Comparison of ENCODE assay signal across 8 cellular contexts in the genomic region with DNA sequence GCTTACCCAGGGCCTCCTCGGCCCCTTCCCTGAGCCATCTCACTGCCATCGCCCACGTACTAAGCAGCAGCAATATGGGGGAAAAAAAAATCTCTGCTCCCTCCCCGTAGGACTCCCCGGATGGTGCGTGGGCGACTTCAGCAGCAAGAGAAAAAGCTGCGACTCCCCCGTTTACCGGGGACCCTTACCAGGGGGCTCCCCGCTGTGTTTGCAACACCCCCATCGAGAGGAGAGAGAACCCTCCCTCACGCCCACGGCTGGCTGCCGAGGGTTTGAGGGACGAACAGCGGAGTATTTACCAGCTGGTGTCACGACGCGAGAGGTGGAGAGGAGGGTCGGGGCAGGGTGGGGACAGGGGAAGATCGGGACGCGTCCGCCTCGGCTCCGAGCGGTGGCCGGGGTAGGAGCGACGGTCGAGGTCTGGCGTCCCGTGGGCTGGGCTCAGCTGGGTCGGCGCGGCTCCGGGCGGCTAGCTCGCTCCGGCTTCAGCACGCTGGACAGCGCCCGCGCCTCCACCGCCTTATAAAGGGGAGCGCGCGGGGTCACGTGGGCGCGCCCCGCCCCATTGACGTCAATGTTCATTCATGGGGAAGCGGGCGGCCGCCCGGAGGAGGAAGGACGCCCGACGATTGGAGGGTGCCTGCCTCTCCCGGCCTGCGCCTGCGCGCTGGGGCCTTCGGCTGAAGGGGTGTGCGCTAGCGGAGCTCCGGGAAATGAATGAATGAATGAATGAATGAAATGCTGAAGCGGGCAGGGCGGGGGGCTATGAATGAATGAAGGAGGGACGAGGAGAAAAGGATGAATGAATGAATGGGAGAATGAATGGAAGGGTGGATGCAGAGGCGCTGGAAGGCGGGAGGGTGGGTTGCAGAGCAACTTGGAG. TPM values are rescaled to one million over a fixed set of nuclear protein-coding genes. Genes with fewer than 3 reads are reported as not detected.
DNase-seq lines count a peak whose midpoint lies in the region; ATAC-seq and TF ChIP-seq lines count a peak whose summit lies in the region.

A gene (minus strand): TSS at position 495 of the 883 bp plus-strand sequence. CDS start 726 bp downstream, outside the sequence.

- peaks cover 20 to 48% (median 35%) of the 10 kb centered on the region in 4 donors for H3K4me1 Mint-ChIP-seq in CD4-positive, alpha-beta memory T cell
- H3K4me1 Mint-ChIP-seq in IgD-negative memory B cell: peaks cover 9 to 21% (median 16%) of the 10 kb centered on the region in 3 donors

- peak within 1 kb of the TSS in 1 of 2 donors; percentile 23 for H3K4me3 ChIP-seq in CD4-positive, alpha-beta memory T cell (ENCODE audit: low read length in 2 of 2)
- H3K4me3 ChIP-seq in mucosa of descending colon: no peak within 1 kb of the TSS

- no peak within 1 kb of the TSS for H3K27ac ChIP-seq in CD4-positive, alpha-beta memory T cell (ENCODE audit: low read depth, low read length)

- CTCF ChIA-PET in CD4-positive, alpha-beta memory T cell (lab: Charles Lee; ENCODE audit: partially characterized antibody): interaction anchor here (0.7 to 3.2 kb wide), 4 partner anchors 9 to 29 kb away, joined by 3 to 25 read pairs (median 4); no protein-coding TSS in a partner anchor

- intact Hi-C loops in CD4-positive, alpha-beta memory T cell (cut with micrococcal nuclease): loop anchor here (1.0 to 10.0 kb wide), 3 partner anchors 11 to 278 kb away; a partner anchor contains a TSS
- intact Hi-C loops in mucosa of descending colon (cut with DNase I, micrococcal nuclease): no loop called here

- POLR2A ChIA-PET in CD4-positive, alpha-beta memory T cell (lab: Charles Lee; ENCODE audit: partially characterized antibody): interaction anchor here (0.8 to 1.7 kb wide), 7 partner anchors 10 to 290 kb away, joined by 3 to 7 read pairs (median 3); a partner anchor contains a TSS

- peaks cover 62% of the 10 kb centered on the region for H3K27me3 ChIP-seq in CD4-positive, alpha-beta memory T cell (ENCODE audit: insufficient read depth, low read length)

- no peak for TF ChIP-seq CTCF in mucosa of descending colon (IDR thresholded peaks at IDR 0.05)

- DNase-seq in CD4-positive, alpha-beta memory T cell: peak; percentile 89 to 92 (median 90)
- DNase-seq in OCI-M1 (lab: John Stamatoyannopoulos, UW) (peak; percentile 99), epidermal melanocyte (ENCODE audit: insufficient read length, low spot score) (peak; percentile 95), mucosa of descending colon (peak; percentile 95 to 97 (median 96))
- DNase-seq in activated CD8-positive, alpha-beta memory T cell treated with anti-CD3 and anti-CD28 coated beads, Interleukin-2, amount 50 U/mL, for 48 hours: peak; percentile 99
- DNase-seq in stimulated activated CD8-positive, alpha-beta memory T cell treated with anti-CD3 and anti-CD28 coated beads, Interleukin-4, amount 100 ng/mL, for 4 hours (ENCODE audit: low read depth in 2 of 2, low spot score in 1 of 2): peak; percentile 76 to 79

- ATAC-seq in GM21515 (IDR thresholded peaks at IDR 0.05; ENCODE audit: unreplicated experiment) (peak; percentile 70), mucosa of descending colon (peak; percentile 88)

- peaks cover 4 to 10% of the 10 kb centered on the region in 2 donors for H3K36me3 Mint-ChIP-seq in CD4-positive, alpha-beta memory T cell
- H3K36me3 Mint-ChIP-seq in IgD-negative memory B cell: no peaks in the 10 kb centered on the region

- no peaks in the 10 kb centered on the region for H3K36me3 ChIP-seq in CD4-positive, alpha-beta memory T cell (ENCODE audit: insufficient read depth, low read length)
- H3K36me3 ChIP-seq in mucosa of descending colon (ENCODE audit: low read depth): no peaks in the 10 kb centered on the region

- H3K4me1 ChIP-seq in CD4-positive, alpha-beta memory T cell (ENCODE audit: insufficient read depth, low read length): peaks cover 53% of the 10 kb centered on the region
- peaks cover 41% of the 10 kb centered on the region for H3K4me1 ChIP-seq in mucosa of descending colon (ENCODE audit: low read depth)

- peaks cover 0 to 4% (median 0%) of the 10 kb centered on the region in 8 donors for H3K9me3 Mint-ChIP-seq in CD4-positive, alpha-beta memory T cell
- peaks cover 0 to 7% (median 0%) of the 10 kb centered on the region in 3 donors for H3K9me3 Mint-ChIP-seq in IgD-negative memory B cell

- peak within 1 kb of the TSS; percentile 74 to 93 (median 88) for H3K27ac Mint-ChIP-seq in CD4-positive, alpha-beta memory T cell
- H3K27ac Mint-ChIP-seq in IgD-negative memory B cell: peak within 1 kb of the TSS; percentile 73 to 96 (median 85)

- H3K27me3 Mint-ChIP-seq in CD4-positive, alpha-beta memory T cell: peaks cover 46 to 47% of the 10 kb centered on the region in 2 donors
- H3K27me3 Mint-ChIP-seq in IgD-negative memory B cell: peaks cover 59% of the 10 kb centered on the region

- no peaks in the 10 kb centered on the region for H3K9me3 ChIP-seq in CD4-positive, alpha-beta memory T cell (ENCODE audit: control insufficient read depth in 1 of 2, low read length in 2 of 2)
- H3K9me3 ChIP-seq in mucosa of descending colon: no peaks in the 10 kb centered on the region

- peak within 1 kb of the TSS; percentile 63 to 87 (median 78) for H3K4me3 Mint-ChIP-seq in CD4-positive, alpha-beta memory T cell
- H3K4me3 Mint-ChIP-seq in IgD-negative memory B cell: peak within 1 kb of the TSS; percentile 44 to 88 (median 70)

RNA-seq across cellular contexts. Expression of the gene that starts here (rescaled TPM):
- total RNA-seq in CD4-positive, alpha-beta memory T cell: not detected
- not detected for polyA plus RNA-seq in CD4-positive, alpha-beta memory T cell
- polyA plus RNA-seq in IgD-negative memory B cell: not detected
- under 1 TPM; 0.38 to 0.84 (median 0.46) TPM for total RNA-seq in mucosa of descending colon

Comparison
In these comparisons a context has a peak if more than half of its experiments do, and no peak if none do; other contexts are left out.
1. Peak in DNase-seq in CD4-positive, alpha-beta memory T cell; RNA of the gene not detected or under 1 TPM.
2. Peak in DNase-seq and ATAC-seq in mucosa of descending colon; RNA of the gene not detected or under 1 TPM.